ENCODE assay signal across 8 cellular contexts in the genomic region with DNA sequence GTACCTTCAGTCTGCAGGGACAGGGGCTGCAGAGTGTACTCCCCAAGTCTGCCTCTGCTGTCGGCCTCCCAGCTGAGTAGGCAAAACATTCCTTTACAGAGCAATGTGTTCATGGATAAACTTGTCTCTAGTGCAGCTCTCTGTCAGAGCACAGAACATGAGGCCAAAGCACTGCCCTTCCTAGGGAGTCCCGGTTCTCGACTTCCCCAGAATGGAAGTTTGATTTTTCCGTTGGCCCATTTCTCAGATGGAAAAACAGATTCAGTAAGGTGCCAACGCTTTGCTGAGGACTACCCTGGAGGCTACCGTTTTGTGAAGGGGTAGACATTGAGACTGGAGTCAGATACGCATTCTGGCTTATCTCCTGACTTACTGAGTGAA. TPM values are rescaled to one million over a fixed set of nuclear protein-coding genes. Genes with fewer than 3 reads are reported as not detected.
A peak's percentile ranks its signal among the peaks of the same experiment; 100 is the strongest.
DNase-seq lines count a peak whose midpoint lies in the region; ATAC-seq and TF ChIP-seq lines count a peak whose summit lies in the region.

No MANE protein-coding gene starts in this region.

- peak overlapping the region; percentile 89 for H3K4me3 Mint-ChIP-seq in type B pancreatic cell

- no peaks in the 10 kb centered on the region for H3K9me3 ChIP-seq in right lobe of liver

- ATAC-seq in GM19452 (IDR thresholded peaks at IDR 0.05; ENCODE audit: unreplicated experiment): peak; percentile 47
- ATAC-seq in HG03457 (IDR thresholded peaks at IDR 0.05; ENCODE audit: unreplicated experiment): peak; percentile 5
- peak; percentile 46 to 61 (median 52) for ATAC-seq in right lobe of liver

- no peak for TF ChIP-seq POLR2A in right lobe of liver (IDR thresholded peaks at IDR 0.05)

- no peaks in the 10 kb centered on the region for H3K9me3 Mint-ChIP-seq in type B pancreatic cell

- H3K27ac Mint-ChIP-seq in type B pancreatic cell: peak overlapping the region; percentile 77

- intact Hi-C loops in right lobe of liver (cut with DNase I): no loop called here

- DNase-seq in AG09309 (ENCODE audit: low read depth): no peak
- DNase-seq in astrocyte of the cerebellum (ENCODE audit: low read depth): no peak
- DNase-seq in right lobe of liver: no peak
- DNase-seq in type B pancreatic cell (ENCODE audit: extremely low spot score, unreplicated experiment): no peak
- no peak for DNase-seq in NCI-H774 (lab: John Stamatoyannopoulos, UW)
- no peak for DNase-seq in NCI-H1105 (lab: John Stamatoyannopoulos, UW)

- H3K27me3 Mint-ChIP-seq in type B pancreatic cell: no peaks in the 10 kb centered on the region

- in situ Hi-C loops in astrocyte of the cerebellum (cut with HindIII; ENCODE audit: low sequenced_read_pairs): no loop called here

- no peaks in the 10 kb centered on the region for H3K36me3 ChIP-seq in right lobe of liver

- H3K27ac ChIP-seq in right lobe of liver: peak overlapping the region in 1 of 3 donors; percentile 68

- no peaks in the 10 kb centered on the region for H3K27me3 ChIP-seq in right lobe of liver

- peaks cover 0 to 18% (median 7%) of the 10 kb centered on the region in 4 donors for H3K4me1 ChIP-seq in right lobe of liver

- H3K36me3 Mint-ChIP-seq in type B pancreatic cell: peaks cover 4% of the 10 kb centered on the region

- peak overlapping the region; percentile 92 for H3K4me3 ChIP-seq in AG09309 (ENCODE audit: control insufficient read depth, low read depth, low read length)
- peak overlapping the region; percentile 77 for H3K4me3 ChIP-seq in astrocyte of the cerebellum (ENCODE audit: low read depth, low read length)
- H3K4me3 ChIP-seq in right lobe of liver: peak overlapping the region; percentile 64 to 67 (median 64)

- H3K4me1 Mint-ChIP-seq in type B pancreatic cell (ENCODE audit: unreplicated experiment): peaks cover 34% of the 10 kb centered on the region

- no peak for TF ChIP-seq CTCF in AG09309 (IDR thresholded peaks at IDR 0.05; ENCODE audit: control insufficient read depth, insufficient read depth, low read depth, low read length, missing control alignments)
- TF ChIP-seq CTCF in astrocyte of the cerebellum (IDR thresholded peaks at IDR 0.05; ENCODE audit: low read depth, low read length, missing control alignments): no peak
- no peak for TF ChIP-seq CTCF in right lobe of liver (IDR thresholded peaks at IDR 0.05)
- no peak for TF ChIP-seq CTCF in type B pancreatic cell (conservative IDR thresholded peaks at IDR 0.05)

- 5% methylated on average over 7 of the region's 7 CpGs for WGBS in right lobe of liver (ENCODE audit: insufficient coverage, low coverage, low lambda C conversion rate, missing lambda C conversion rate)

RNA-seq across cellular contexts. Expression of gene TRIM32, which starts 0.4 kb away (rescaled TPM):
- total RNA-seq in right lobe of liver: 1 to 10 TPM; 5.2 to 8.4 (median 6.6) TPM
- total RNA-seq in type B pancreatic cell (ENCODE audit: low replicate concordance): 20.4 and 29.6 TPM in 2 replicates
